Comparison of ENCODE assay signal across 16 cellular contexts in the genomic region with DNA sequence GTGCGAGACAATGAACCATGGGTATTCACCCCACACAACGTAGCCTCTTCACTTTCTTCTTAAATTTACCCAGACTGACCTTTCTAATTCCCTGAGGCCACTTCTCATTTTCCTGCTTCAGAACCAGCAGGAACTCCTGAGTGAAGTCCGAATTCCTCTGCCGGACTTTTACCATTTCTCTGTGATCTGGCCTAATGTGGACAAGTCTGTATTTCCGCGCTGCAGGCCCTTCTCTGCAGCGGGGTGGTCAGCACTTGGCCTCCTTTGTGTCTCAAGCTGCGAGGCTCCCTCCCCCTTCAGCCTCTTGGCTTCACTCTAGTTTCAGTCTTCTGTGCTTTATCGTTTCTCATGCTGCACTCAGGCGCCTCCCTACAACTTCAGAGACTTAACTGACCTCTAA. TPM values are rescaled to one million over a fixed set of nuclear protein-coding genes. Genes with fewer than 3 reads are reported as not detected.
DNase-seq lines count a peak whose midpoint lies in the region; ATAC-seq and TF ChIP-seq lines count a peak whose summit lies in the region.
"Had no signal": no experiment of that assay in that cellular context is flagged by ENCODE, and none has a peak within 500 bp of the region (broad histone marks: within the 10 kb centered on the region; RNA-seq: fewer than 3 reads in every experiment).

No MANE protein-coding gene starts in this region.

- peaks cover 20% of the 10 kb centered on the region for H3K4me1 Mint-ChIP-seq in GM23338
- H3K4me1 Mint-ChIP-seq in glutamatergic neuron (ENCODE audit: low read depth, unreplicated experiment), result peaks cover 22% of the 10 kb centered on the region
- H3K4me1 Mint-ChIP-seq in activated CD4-positive, alpha-beta memory T cell treated with anti-CD3 and anti-CD28 coated beads for 36 hours (ENCODE audit: low read depth), result no peaks in the 10 kb centered on the region

- POLR2A ChIA-PET in activated CD4-positive, alpha-beta memory T cell treated with anti-CD3 and anti-CD28 coated beads for 36 hours (lab: Charles Lee), result interaction anchor here (1.0 to 1.2 kb wide), 2 partner anchors 8 to 10 kb away, joined by 3 to 4 read pairs; no protein-coding TSS in a partner anchor

- peaks cover 4% of the 10 kb centered on the region; the same call in 1 of the 2 replicates for H3K36me3 ChIP-seq in GM23338 (ENCODE audit: insufficient read depth)
- H3K36me3 ChIP-seq: prostate gland had no signal

- H3K4me3 Mint-ChIP-seq in GM23338 (no peak overlapping the region), glutamatergic neuron (ENCODE audit: unreplicated experiment) (peak overlapping the region; percentile 21)
- H3K4me3 Mint-ChIP-seq in activated CD4-positive, alpha-beta memory T cell treated with anti-CD3 and anti-CD28 coated beads for 36 hours, result no peak overlapping the region

- ATAC-seq in GM23338, result no peak; the same call in 2 of the 3 replicates
- no peak for ATAC-seq in HG02970 (IDR thresholded peaks at IDR 0.05; ENCODE audit: low FRiP score, unreplicated experiment)
- no peak for ATAC-seq in HG02763 (IDR thresholded peaks at IDR 0.05; ENCODE audit: unreplicated experiment)
- no peak for ATAC-seq in GM19351 (IDR thresholded peaks at IDR 0.05; ENCODE audit: unreplicated experiment)
- ATAC-seq: stimulated activated naive CD8-positive, alpha-beta T cell treated with anti-CD3 and anti-CD28 coated beads, Interleukin-15, Interleukin-2, amounts not matched to agents 100 U/mL and 50 U/mL, for 24 hours had no signal

- H3K4me2 ChIP-seq in GM23338, result peak overlapping the region; percentile 55; the same call in 1 of the 2 replicates
- H3K4me2 ChIP-seq: SK-N-SH had no signal

- intact Hi-C loops in activated CD4-positive, alpha-beta memory T cell treated with anti-CD3 and anti-CD28 coated beads for 36 hours (cut with micrococcal nuclease), result no loop called here

- H3K27ac Mint-ChIP-seq in GM23338 (no peak overlapping the region), glutamatergic neuron (ENCODE audit: unreplicated experiment) (peak overlapping the region; percentile 87)
- no peak overlapping the region for H3K27ac Mint-ChIP-seq in activated CD4-positive, alpha-beta memory T cell treated with anti-CD3 and anti-CD28 coated beads for 36 hours

- H3K36me3 Mint-ChIP-seq in GM23338 (ENCODE audit: low read depth) (peaks cover 30% of the 10 kb centered on the region), glutamatergic neuron (ENCODE audit: unreplicated experiment) (peaks cover 7% of the 10 kb centered on the region)
- no peaks in the 10 kb centered on the region for H3K36me3 Mint-ChIP-seq in activated CD4-positive, alpha-beta memory T cell treated with anti-CD3 and anti-CD28 coated beads for 36 hours

- H3K9me3 Mint-ChIP-seq in GM23338 (peaks cover 34% of the 10 kb centered on the region), glutamatergic neuron (ENCODE audit: unreplicated experiment) (peaks cover 3% of the 10 kb centered on the region)
- no peaks in the 10 kb centered on the region for H3K9me3 Mint-ChIP-seq in activated CD4-positive, alpha-beta memory T cell treated with anti-CD3 and anti-CD28 coated beads for 36 hours

- H3K4me1 ChIP-seq in GM23338 (ENCODE audit: insufficient read depth), result peaks cover 19% of the 10 kb centered on the region
- H3K4me1 ChIP-seq: prostate gland had no signal

- 0 out of 2 replicates have a peak, but pooled peaks cover 6% of the 10 kb centered on the region for H3F3A ChIP-seq in GM23338 (replicated peaks; ENCODE audit: low read depth)

- H3K27ac ChIP-seq in GM23338 (ENCODE audit: low read depth), result no peak overlapping the region
- H3K27ac ChIP-seq: C4-2B, prostate gland had no signal

- no peak for DNase-seq in GM23338 (ENCODE audit: low spot score)
- DNase-seq in glutamatergic neuron, result no peak
- no peak for DNase-seq in retinal pigment epithelial cell (ENCODE audit: low read depth)
- no peak for DNase-seq in activated CD4-positive, alpha-beta memory T cell treated with anti-CD3 and anti-CD28 coated beads for 36 hours
- DNase-seq: activated T-cell treated with anti-CD3 and anti-CD28 coated beads, Interleukin-2, amount 50 U/mL, for 48 hours; anterior cingulate cortex; mammary epithelial cell; stimulated activated CD4-positive, alpha-beta T cell treated with anti-CD3 and anti-CD28 coated beads, Interleukin-4, amount 100 ng/mL, for 4 hours; stimulated activated naive CD8-positive, alpha-beta T cell treated with anti-CD3 and anti-CD28 coated beads, Interleukin-15, Interleukin-2, amounts not matched to agents 100 U/mL and 50 U/mL, for 24 hours had no signal

- peaks cover 6% of the 10 kb centered on the region; the same call in 1 of the 2 replicates for H3K9me2 ChIP-seq in GM23338 (ENCODE audit: insufficient read depth)
- H3K9me2 ChIP-seq: SK-N-SH had no signal

- peaks cover 6% of the 10 kb centered on the region for H3K27me3 Mint-ChIP-seq in GM23338 (ENCODE audit: insufficient read depth, low read depth, poor library complexity)
- no peaks in the 10 kb centered on the region for H3K27me3 Mint-ChIP-seq in glutamatergic neuron (ENCODE audit: unreplicated experiment)
- H3K27me3 Mint-ChIP-seq in activated CD4-positive, alpha-beta memory T cell treated with anti-CD3 and anti-CD28 coated beads for 36 hours, result peaks cover 8% of the 10 kb centered on the region

- H3K79me2 ChIP-seq in GM23338 (replicated peaks; ENCODE audit: insufficient read depth), result no peaks in the 10 kb centered on the region

- TF ChIP-seq CTCF in GM23338 (conservative IDR thresholded peaks at IDR 0.05; ENCODE audit: low read depth in 2 of 2), result no peak
- TF ChIP-seq CTCF in glutamatergic neuron (IDR thresholded peaks at IDR 0.05; ENCODE audit: partially characterized antibody, unreplicated experiment), result no peak
- no peak for TF ChIP-seq CTCF in retinal pigment epithelial cell (conservative IDR thresholded peaks at IDR 0.05; ENCODE audit: low read depth, low read length)

- CTCF ChIA-PET in activated CD4-positive, alpha-beta memory T cell treated with anti-CD3 and anti-CD28 coated beads for 36 hours (lab: Charles Lee), result no interaction called here

- H4K20me1 ChIP-seq in GM23338 (replicated peaks; ENCODE audit: insufficient read depth), result no peaks in the 10 kb centered on the region

- H3K4me3 ChIP-seq in GM23338 (no peak overlapping the region), retinal pigment epithelial cell (ENCODE audit: low read length) (peak overlapping the region; percentile 5)
- H3K4me3 ChIP-seq: prostate gland had no signal

- H2AFZ ChIP-seq in GM23338, result peak overlapping the region; percentile 84; the same call in 1 of the 2 replicates

- H3K27me3 ChIP-seq in GM23338 (ENCODE audit: insufficient read depth), result no peaks in the 10 kb centered on the region

TF ChIP-seq in PFSK-1, 5 proteins besides CTCF, POLR2A, EP300 and RAD21:
- TF ChIP-seq FOXP2 (optimal IDR thresholded peaks at IDR 0.05; ENCODE audit: borderline replicate concordance, extremely low read depth, extremely low read length, insufficient read depth) (no peak), POLR2AphosphoS5 (IDR thresholded peaks at IDR 0.05; ENCODE audit: low read depth, low read length) (no peak), SIN3A (IDR thresholded peaks at IDR 0.05; ENCODE audit: borderline replicate concordance, insufficient read depth, low read length) (no peak), TAF1 (IDR thresholded peaks at IDR 0.05; ENCODE audit: borderline replicate concordance, insufficient read depth, low read length) (0 out of 2 replicates have a peak, but pooled peaks have one; percentile 9)
- TF ChIP-seq, protein P1, sequence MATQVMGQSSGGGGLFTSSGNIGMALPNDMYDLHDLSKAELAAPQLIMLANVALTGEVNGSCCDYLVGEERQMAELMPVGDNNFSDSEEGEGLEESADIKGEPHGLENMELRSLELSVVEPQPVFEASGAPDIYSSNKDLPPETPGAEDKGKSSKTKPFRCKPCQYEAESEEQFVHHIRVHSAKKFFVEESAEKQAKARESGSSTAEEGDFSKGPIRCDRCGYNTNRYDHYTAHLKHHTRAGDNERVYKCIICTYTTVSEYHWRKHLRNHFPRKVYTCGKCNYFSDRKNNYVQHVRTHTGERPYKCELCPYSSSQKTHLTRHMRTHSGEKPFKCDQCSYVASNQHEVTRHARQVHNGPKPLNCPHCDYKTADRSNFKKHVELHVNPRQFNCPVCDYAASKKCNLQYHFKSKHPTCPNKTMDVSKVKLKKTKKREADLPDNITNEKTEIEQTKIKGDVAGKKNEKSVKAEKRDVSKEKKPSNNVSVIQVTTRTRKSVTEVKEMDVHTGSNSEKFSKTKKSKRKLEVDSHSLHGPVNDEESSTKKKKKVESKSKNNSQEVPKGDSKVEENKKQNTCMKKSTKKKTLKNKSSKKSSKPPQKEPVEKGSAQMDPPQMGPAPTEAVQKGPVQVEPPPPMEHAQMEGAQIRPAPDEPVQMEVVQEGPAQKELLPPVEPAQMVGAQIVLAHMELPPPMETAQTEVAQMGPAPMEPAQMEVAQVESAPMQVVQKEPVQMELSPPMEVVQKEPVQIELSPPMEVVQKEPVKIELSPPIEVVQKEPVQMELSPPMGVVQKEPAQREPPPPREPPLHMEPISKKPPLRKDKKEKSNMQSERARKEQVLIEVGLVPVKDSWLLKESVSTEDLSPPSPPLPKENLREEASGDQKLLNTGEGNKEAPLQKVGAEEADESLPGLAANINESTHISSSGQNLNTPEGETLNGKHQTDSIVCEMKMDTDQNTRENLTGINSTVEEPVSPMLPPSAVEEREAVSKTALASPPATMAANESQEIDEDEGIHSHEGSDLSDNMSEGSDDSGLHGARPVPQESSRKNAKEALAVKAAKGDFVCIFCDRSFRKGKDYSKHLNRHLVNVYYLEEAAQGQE (IDR thresholded peaks at IDR 0.05; ENCODE audit: insufficient read depth in 1 of 2, low read depth in 2 of 2, low read length in 2 of 2), result no peak

RNA-seq across cellular contexts. Expression of a gene that starts 9.4 kb away (rescaled TPM):
- 5.1 and 5.2 TPM in 2 replicates for total RNA-seq in GM23338 (2014; rRNA removed; shearing (Covaris generic))
- 2.9 and 4.3 TPM in 2 replicates for polyA plus RNA-seq in GM23338 (2016; fragmentation: Nextera tagmentation; extraction: Ambion mirVana)
- 6.1 TPM for polyA plus RNA-seq in PFSK-1 (2012; ENCODE audit: insufficient read length, low read depth)
- total RNA-seq in glutamatergic neuron (ENCODE audit: unreplicated experiment), result 2.0 TPM
- total RNA-seq in activated CD4-positive, alpha-beta memory T cell treated with anti-CD3 and anti-CD28 coated beads for 36 hours, result 10 to 100 TPM; 22.9 to 24.2 TPM
